Comparison of ENCODE assay signal across 19 cellular contexts in genomic region chr2:28225472-28225915, GRCh38.
A peak's percentile ranks its signal among the peaks of the same experiment; 100 is the strongest.
DNase-seq lines count a peak whose midpoint lies in the region; ATAC-seq, FAIRE-seq and TF ChIP-seq lines count a peak whose summit lies in the region.
"Had no signal": no experiment of that assay in that cellular context is flagged by ENCODE, and none has a peak within 500 bp of the region (broad histone marks: within the 10 kb centered on the region; RNA-seq: fewer than 3 reads in every experiment).

No MANE protein-coding gene starts in this region.

- H3K36me3 ChIP-seq in hepatocyte (replicated peaks; ENCODE audit: insufficient read depth, low read depth), result no peaks in the 10 kb centered on the region
- no peaks in the 10 kb centered on the region for H3K36me3 ChIP-seq in CD8-positive, alpha-beta memory T cell (ENCODE audit: insufficient read depth, low read length)
- H3K36me3 ChIP-seq: gastrocnemius medialis had no signal

- H3K27me3 ChIP-seq in hepatocyte, result no peaks in the 10 kb centered on the region
- H3K27me3 ChIP-seq in CD8-positive, alpha-beta memory T cell (ENCODE audit: insufficient read depth, low read length, poor library complexity, severe bottlenecking), result no peaks in the 10 kb centered on the region
- H3K27me3 ChIP-seq: gastrocnemius medialis, testis had no signal

- TF ChIP-seq POLR2A in A549 (IDR thresholded peaks at IDR 0.05; ENCODE audit: low read length), result no peak

- peak overlapping the region in 2 of 8 donors; percentile 33 to 76 for H3K27ac Mint-ChIP-seq in CD8-positive, alpha-beta memory T cell
- H3K27ac Mint-ChIP-seq: activated CD4-positive, alpha-beta memory T cell treated with anti-CD3 and anti-CD28 coated beads for 36 hours; activated naive CD8-positive, alpha-beta T cell had no signal

- no peaks in the 10 kb centered on the region for H3K79me2 ChIP-seq in hepatocyte

- no peaks in the 10 kb centered on the region for H3K27me3 Mint-ChIP-seq in CD8-positive, alpha-beta memory T cell
- H3K27me3 Mint-ChIP-seq: activated CD4-positive, alpha-beta memory T cell treated with anti-CD3 and anti-CD28 coated beads for 36 hours; activated naive CD8-positive, alpha-beta T cell; activated T-cell treated with anti-CD3 and anti-CD28 coated beads, Interleukin-2, amount 50 U/mL, for 24 hours had no signal

- H3K9me3 ChIP-seq in A549, result no peaks in the 10 kb centered on the region
- no peaks in the 10 kb centered on the region for H3K9me3 ChIP-seq in hepatocyte (ENCODE audit: low read depth)
- H3K9me3 ChIP-seq in CD8-positive, alpha-beta memory T cell (ENCODE audit: low read length), result no peaks in the 10 kb centered on the region
- H3K9me3 ChIP-seq: gastrocnemius medialis, testis had no signal

- CTCF ChIA-PET in A549 (lab: Yijun Ruan, JAX), result interaction anchor here (0.6 to 0.8 kb wide), 3 partner anchors 70 to 317 kb away, joined by 3 to 4 read pairs (median 3); no protein-coding TSS in a partner anchor
- CTCF ChIA-PET in CD8-positive, alpha-beta memory T cell (lab: Charles Lee), result interaction anchor here (0.5 to 0.7 kb wide), 2 partner anchors 14 to 399 kb away, joined by 3 read pairs; no protein-coding TSS in a partner anchor

- H3K4me3 ChIP-seq in A549, result no peak overlapping the region
- no peak overlapping the region for H3K4me3 ChIP-seq in hepatocyte
- no peak overlapping the region for H3K4me3 ChIP-seq in skin epidermis
- no peak overlapping the region for H3K4me3 ChIP-seq in CD8-positive, alpha-beta memory T cell (ENCODE audit: low read length)
- H3K4me3 ChIP-seq: gastrocnemius medialis, lung, testis had no signal

- no peaks in the 10 kb centered on the region for H4K20me1 ChIP-seq in hepatocyte (ENCODE audit: insufficient read depth, poor library complexity, severe bottlenecking)

- no peak overlapping the region for H3K4me3 Mint-ChIP-seq in CD8-positive, alpha-beta memory T cell
- H3K4me3 Mint-ChIP-seq: activated CD4-positive, alpha-beta memory T cell treated with anti-CD3 and anti-CD28 coated beads for 36 hours; activated naive CD8-positive, alpha-beta T cell; activated T-cell treated with anti-CD3 and anti-CD28 coated beads, Interleukin-2, amount 50 U/mL, for 24 hours had no signal

- TF ChIP-seq RAD21 in A549 (conservative IDR thresholded peaks at IDR 0.05 in 1 of 2, IDR thresholded peaks at IDR 0.05 in 1 of 2), result no peak

- no peaks in the 10 kb centered on the region for H3K9me3 Mint-ChIP-seq in CD8-positive, alpha-beta memory T cell
- H3K9me3 Mint-ChIP-seq: activated CD4-positive, alpha-beta memory T cell treated with anti-CD3 and anti-CD28 coated beads for 36 hours; activated T-cell treated with anti-CD3 and anti-CD28 coated beads, Interleukin-2, amount 50 U/mL, for 24 hours had no signal

- peak overlapping the region in 1 of 2 experiments; percentile 71; a peak in 3 of 6 replicates for H3K27ac ChIP-seq in A549
- peak overlapping the region; percentile 90 for H3K27ac ChIP-seq in angular gyrus (ENCODE audit: low read depth, low read length)
- peak overlapping the region; percentile 82 for H3K27ac ChIP-seq in hepatocyte
- peak overlapping the region in 16 of 21 experiments; percentile 14 to 89 (median 76) for H3K27ac ChIP-seq in skin epidermis
- H3K27ac ChIP-seq in CD8-positive, alpha-beta memory T cell (ENCODE audit: low read depth, low read length), result no peak overlapping the region

- no peaks in the 10 kb centered on the region for H3K9me2 ChIP-seq in hepatocyte (replicated peaks; ENCODE audit: insufficient read depth)

- H2AFZ ChIP-seq in hepatocyte, result no peak overlapping the region

- no peak for FAIRE-seq in A549 (lab: Jason Lieb, UNC)
- FAIRE-seq: A204.1 had no signal

- H3K4me1 Mint-ChIP-seq in CD8-positive, alpha-beta memory T cell, result peaks cover 2 to 6% (median 4%) of the 10 kb centered on the region in 3 donors

- TF ChIP-seq CTCF in A549 (IDR thresholded peaks at IDR 0.05) (no peak), hepatocyte (IDR thresholded peaks at IDR 0.05; ENCODE audit: poor library complexity) (no peak)

- TF ChIP-seq EP300 in A549 (IDR thresholded peaks at IDR 0.05), result no peak

- peaks cover 15% of the 10 kb centered on the region; the same call in 2 of the 3 replicates for H3K4me1 ChIP-seq in A549
- H3K4me1 ChIP-seq in hepatocyte (ENCODE audit: insufficient read depth), result peaks cover 38% of the 10 kb centered on the region
- H3K4me1 ChIP-seq in CD8-positive, alpha-beta memory T cell (ENCODE audit: insufficient read depth, low read length), result no peaks in the 10 kb centered on the region

- no peak for DNase-seq in A549 (ENCODE audit: low read depth in 1 of 2, low spot score in 1 of 2)
- no peak for DNase-seq in hepatocyte (ENCODE audit: low spot score)
- no peak for DNase-seq in kidney glomerular epithelial cell (lab: John Stamatoyannopoulos, UW)
- no peak for DNase-seq in SIG-M5 (lab: John Stamatoyannopoulos, UW)
- no peak for DNase-seq in CD8-positive, alpha-beta memory T cell
- DNase-seq: activated CD4-positive, alpha-beta memory T cell treated with anti-CD3 and anti-CD28 coated beads for 36 hours; activated T-cell treated with anti-CD3 and anti-CD28 coated beads, Interleukin-2, amount 50 U/mL, for 24 hours; central memory CD4-positive, alpha-beta T cell; gastrocnemius medialis; NCI-H2171; SW 1271; testis had no signal

- 51% methylated on average over 2 of the region's 2 CpGs for WGBS in A549 (ENCODE audit: missing lambda C conversion rate)
- WGBS in hepatocyte (ENCODE audit: low lambda C conversion rate, missing lambda C conversion rate), result 65% methylated on average over 2 of the region's 2 CpGs

- H3K36me3 Mint-ChIP-seq in CD8-positive, alpha-beta memory T cell, result peaks cover 0 to 6% (median 4%) of the 10 kb centered on the region in 3 donors
- H3K36me3 Mint-ChIP-seq: activated CD4-positive, alpha-beta memory T cell treated with anti-CD3 and anti-CD28 coated beads for 36 hours had no signal

- ATAC-seq in A549 (no peak), GM19328 (IDR thresholded peaks at IDR 0.05; ENCODE audit: unreplicated experiment) (no peak)
- ATAC-seq: gastrocnemius medialis, Panc1 had no signal

- H3K4me2 ChIP-seq in A549 (0 out of 3 replicates have a peak overlapping the region, but pooled peaks have one; percentile 3), hepatocyte (peak overlapping the region; percentile 17)

- POLR2A ChIA-PET in A549 (lab: Yijun Ruan, JAX), result interaction anchor here (0.6 kb wide), 1 partner anchor 171 kb away, joined by 3 read pairs; no protein-coding TSS in a partner anchor
- POLR2A ChIA-PET in CD8-positive, alpha-beta memory T cell (lab: Charles Lee), result no interaction called here

TF ChIP-seq in A549, 52 proteins besides CTCF, POLR2A, EP300 and RAD21:
- TF ChIP-seq, protein P1, sequence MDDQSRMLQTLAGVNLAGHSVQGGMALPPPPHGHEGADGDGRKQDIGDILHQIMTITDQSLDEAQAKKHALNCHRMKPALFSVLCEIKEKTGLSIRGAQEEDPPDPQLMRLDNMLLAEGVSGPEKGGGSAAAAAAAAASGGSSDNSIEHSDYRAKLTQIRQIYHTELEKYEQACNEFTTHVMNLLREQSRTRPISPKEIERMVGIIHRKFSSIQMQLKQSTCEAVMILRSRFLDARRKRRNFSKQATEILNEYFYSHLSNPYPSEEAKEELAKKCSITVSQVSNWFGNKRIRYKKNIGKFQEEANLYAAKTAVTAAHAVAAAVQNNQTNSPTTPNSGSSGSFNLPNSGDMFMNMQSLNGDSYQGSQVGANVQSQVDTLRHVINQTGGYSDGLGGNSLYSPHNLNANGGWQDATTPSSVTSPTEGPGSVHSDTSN (IDR thresholded peaks at IDR 0.05), result no peak
- TF ChIP-seq BHLHE40 (IDR thresholded peaks at IDR 0.05; ENCODE audit: low read depth, low read length), result no peak
- TF ChIP-seq GATA3 (IDR thresholded peaks at IDR 0.05; ENCODE audit: borderline replicate concordance), result no peak
- no peak for TF ChIP-seq NFE2L2 (conservative IDR thresholded peaks at IDR 0.05; ENCODE audit: low read length)
- TF ChIP-seq, protein P2, sequence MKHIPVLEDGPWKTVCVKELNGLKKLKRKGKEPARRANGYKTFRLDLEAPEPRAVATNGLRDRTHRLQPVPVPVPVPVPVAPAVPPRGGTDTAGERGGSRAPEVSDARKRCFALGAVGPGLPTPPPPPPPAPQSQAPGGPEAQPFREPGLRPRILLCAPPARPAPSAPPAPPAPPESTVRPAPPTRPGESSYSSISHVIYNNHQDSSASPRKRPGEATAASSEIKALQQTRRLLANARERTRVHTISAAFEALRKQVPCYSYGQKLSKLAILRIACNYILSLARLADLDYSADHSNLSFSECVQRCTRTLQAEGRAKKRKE (CRISPR knock-in tag; IDR thresholded peaks at IDR 0.05; ENCODE audit: low read depth), result no peak
- TF ChIP-seq EHF (CRISPR knock-in tag; IDR thresholded peaks at IDR 0.05), result no peak
- no peak for TF ChIP-seq HOXB13 (CRISPR knock-in tag; IDR thresholded peaks at IDR 0.05; ENCODE audit: low read depth)
- TF ChIP-seq TFCP2L1 (CRISPR knock-in tag; IDR thresholded peaks at IDR 0.05), result no peak
- TF ChIP-seq HOXB5 (CRISPR knock-in tag; IDR thresholded peaks at IDR 0.05), result no peak
- no peak for TF ChIP-seq CHD2 (IDR thresholded peaks at IDR 0.05; ENCODE audit: low read length, partially characterized antibody)
- TF ChIP-seq, protein P3, sequence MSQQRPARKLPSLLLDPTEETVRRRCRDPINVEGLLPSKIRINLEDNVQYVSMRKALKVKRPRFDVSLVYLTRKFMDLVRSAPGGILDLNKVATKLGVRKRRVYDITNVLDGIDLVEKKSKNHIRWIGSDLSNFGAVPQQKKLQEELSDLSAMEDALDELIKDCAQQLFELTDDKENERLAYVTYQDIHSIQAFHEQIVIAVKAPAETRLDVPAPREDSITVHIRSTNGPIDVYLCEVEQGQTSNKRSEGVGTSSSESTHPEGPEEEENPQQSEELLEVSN (IDR thresholded peaks at IDR 0.05; ENCODE audit: borderline replicate concordance, low read depth), result no peak
